Comparison of ENCODE assay signal across 15 cellular contexts in the genomic region with DNA sequence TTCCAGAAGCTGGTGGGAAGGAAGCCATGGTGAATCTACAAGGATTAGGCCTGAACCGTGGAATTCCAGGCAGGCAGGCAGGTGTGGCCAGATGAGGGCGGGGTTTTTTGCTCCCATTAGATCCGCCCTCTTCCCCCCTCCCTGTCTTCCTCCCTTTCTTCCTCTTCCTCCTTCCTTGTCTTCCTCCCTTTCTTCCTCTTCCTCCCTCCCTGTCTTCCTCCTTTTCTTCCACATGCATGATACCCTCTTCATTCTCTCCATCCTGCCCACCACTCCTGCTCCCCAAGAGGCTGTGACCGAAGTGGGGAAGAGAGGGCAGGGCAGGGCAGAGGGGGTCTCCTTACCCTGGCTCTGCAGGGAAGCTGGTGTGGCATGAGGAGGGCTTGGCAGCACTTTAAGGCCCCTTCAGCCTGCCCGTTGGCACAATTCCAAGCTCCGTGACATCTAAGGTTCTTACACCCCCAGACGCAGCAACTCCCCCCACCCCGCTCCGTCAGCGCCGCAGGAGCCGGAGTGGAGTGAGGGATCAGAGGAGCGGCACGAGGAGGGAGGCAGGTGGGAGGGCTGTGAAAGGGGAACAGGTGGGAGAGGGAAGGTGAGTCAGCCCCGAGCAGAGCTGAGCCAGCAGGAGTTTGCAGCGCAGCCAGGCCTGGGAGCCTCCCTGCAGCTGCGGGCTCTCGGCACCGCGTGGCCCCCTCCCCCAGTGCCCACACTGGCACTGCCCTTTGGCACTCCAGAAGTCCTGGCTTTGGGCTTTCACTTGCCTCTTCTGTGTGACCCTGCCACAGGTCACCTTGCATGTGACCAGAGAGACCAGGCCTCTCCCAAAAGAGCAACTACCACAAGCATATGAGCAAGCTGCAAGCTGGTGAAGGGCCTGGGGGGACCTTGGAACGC. TPM values are rescaled to one million over a fixed set of nuclear protein-coding genes. Genes with fewer than 3 reads are reported as not detected.
DNase-seq lines count a peak whose midpoint lies in the region; ATAC-seq, FAIRE-seq and TF ChIP-seq lines count a peak whose summit lies in the region.
"Had no signal": no experiment of that assay in that cellular context is flagged by ENCODE, and none has a peak within 500 bp of the region (broad histone marks: within the 10 kb centered on the region; RNA-seq: fewer than 3 reads in every experiment).

No MANE protein-coding gene starts in this region.

- no peaks in the 10 kb centered on the region for H3K27me3 Mint-ChIP-seq in WTC11 (ENCODE audit: low read depth)
- no peaks in the 10 kb centered on the region for H3K27me3 Mint-ChIP-seq in activated CD8-positive, alpha-beta memory T cell treated with anti-CD3 and anti-CD28 coated beads, Interleukin-2, amount 10 ng/mL, durations not matched to agents 7 days and 5 days
- H3K27me3 Mint-ChIP-seq in activated T-cell treated with anti-CD3 and anti-CD28 coated beads, Interleukin-2, amount 50 U/mL, for 4 hours (ENCODE audit: low read depth): no peaks in the 10 kb centered on the region

- no peaks in the 10 kb centered on the region for H3K9me3 Mint-ChIP-seq in WTC11
- H3K9me3 Mint-ChIP-seq in activated CD8-positive, alpha-beta memory T cell treated with anti-CD3 and anti-CD28 coated beads, Interleukin-2, amount 10 ng/mL, durations not matched to agents 7 days and 5 days (ENCODE audit: low read depth): no peaks in the 10 kb centered on the region
- no peaks in the 10 kb centered on the region for H3K9me3 Mint-ChIP-seq in activated T-cell treated with anti-CD3 and anti-CD28 coated beads, Interleukin-2, amount 50 U/mL, for 4 hours

- peaks cover 24% of the 10 kb centered on the region for H3K4me1 Mint-ChIP-seq in WTC11
- no peaks in the 10 kb centered on the region for H3K4me1 Mint-ChIP-seq in activated CD8-positive, alpha-beta memory T cell treated with anti-CD3 and anti-CD28 coated beads, Interleukin-2, amount 10 ng/mL, durations not matched to agents 7 days and 5 days
- H3K4me1 Mint-ChIP-seq in activated T-cell treated with anti-CD3 and anti-CD28 coated beads, Interleukin-2, amount 50 U/mL, for 4 hours (ENCODE audit: low read depth): no peaks in the 10 kb centered on the region

- no peaks in the 10 kb centered on the region for H3K27me3 ChIP-seq in left ventricle myocardium inferior (ENCODE audit: low read depth)
- H3K27me3 ChIP-seq: breast epithelium had no signal

- H3K36me3 ChIP-seq in left ventricle myocardium inferior: peaks cover 7% of the 10 kb centered on the region
- H3K36me3 ChIP-seq: breast epithelium had no signal

- no peaks in the 10 kb centered on the region for H3K9me3 ChIP-seq in left ventricle myocardium inferior (replicated peaks)
- H3K9me3 ChIP-seq: breast epithelium had no signal

- ATAC-seq in WTC11: peak; percentile 63
- no peak for ATAC-seq in activated CD8-positive, alpha-beta memory T cell treated with anti-CD3 and anti-CD28 coated beads, Interleukin-2, amount 10 ng/mL, durations not matched to agents 7 days and 5 days
- ATAC-seq in activated T-cell treated with anti-CD3 and anti-CD28 coated beads, Interleukin-2, amount 50 U/mL, for 4 hours: no peak
- ATAC-seq in GM18867 (IDR thresholded peaks at IDR 0.05; ENCODE audit: unreplicated experiment): no peak

- peak overlapping the region; percentile 19; the same call in 1 of the 2 replicates for H3K27ac Mint-ChIP-seq in WTC11
- no peak overlapping the region for H3K27ac Mint-ChIP-seq in activated CD8-positive, alpha-beta memory T cell treated with anti-CD3 and anti-CD28 coated beads, Interleukin-2, amount 10 ng/mL, durations not matched to agents 7 days and 5 days

- H3K36me3 Mint-ChIP-seq in WTC11: no peaks in the 10 kb centered on the region
- H3K36me3 Mint-ChIP-seq in activated CD8-positive, alpha-beta memory T cell treated with anti-CD3 and anti-CD28 coated beads, Interleukin-2, amount 10 ng/mL, durations not matched to agents 7 days and 5 days: no peaks in the 10 kb centered on the region
- no peaks in the 10 kb centered on the region for H3K36me3 Mint-ChIP-seq in activated T-cell treated with anti-CD3 and anti-CD28 coated beads, Interleukin-2, amount 50 U/mL, for 4 hours (ENCODE audit: insufficient read depth)

- POLR2A ChIA-PET in WTC11 (lab: Charles Lee): no interaction called here

- TF ChIP-seq CTCF in left ventricle myocardium inferior (IDR thresholded peaks at IDR 0.05; ENCODE audit: borderline replicate concordance) (no peak), WTC11 (IDR thresholded peaks at IDR 0.05) (no peak)

- H3K27ac ChIP-seq in left ventricle myocardium inferior (replicated peaks): peak overlapping the region; percentile 55
- H3K27ac ChIP-seq: SK-N-MC had no signal

- DNase-seq in left ventricle myocardium inferior: no peak
- no peak for DNase-seq in cardiac septum (ENCODE audit: low spot score)
- DNase-seq in WTC11 (ENCODE audit: low spot score): no peak
- DNase-seq in left kidney (ENCODE audit: low read depth, low spot score): peak; percentile 85
- DNase-seq in urothelium cell line (ENCODE audit: low spot score): no peak
- DNase-seq in activated CD8-positive, alpha-beta memory T cell treated with anti-CD3 and anti-CD28 coated beads, Interleukin-2, amount 10 ng/mL, durations not matched to agents 7 days and 5 days: no peak
- DNase-seq in activated T-cell treated with anti-CD3 and anti-CD28 coated beads, Interleukin-2, amount 50 U/mL, for 4 hours: no peak
- DNase-seq: activated CD4-positive, alpha-beta T cell treated with anti-CD3 and anti-CD28 coated beads for 4 hours; EL; Karpas-422; NCI-H526 treated with DMSO at 0.1 percent for 48 hours had no signal

- no peak overlapping the region for H3K4me3 ChIP-seq in left ventricle myocardium inferior
- H3K4me3 ChIP-seq: breast epithelium, SK-N-MC had no signal

- H3K4me3 Mint-ChIP-seq in WTC11: no peak overlapping the region
- no peak overlapping the region for H3K4me3 Mint-ChIP-seq in activated CD8-positive, alpha-beta memory T cell treated with anti-CD3 and anti-CD28 coated beads, Interleukin-2, amount 10 ng/mL, durations not matched to agents 7 days and 5 days
- H3K4me3 Mint-ChIP-seq in activated T-cell treated with anti-CD3 and anti-CD28 coated beads, Interleukin-2, amount 50 U/mL, for 4 hours: no peak overlapping the region

- H3K4me1 ChIP-seq in left ventricle myocardium inferior: peaks cover 11% of the 10 kb centered on the region
- H3K4me1 ChIP-seq: breast epithelium had no signal

- CTCF ChIA-PET in WTC11 (lab: Charles Lee): interaction anchor here (0.6 to 3.8 kb wide), 3 partner anchors 9 to 1175 kb away, joined by 3 to 30 read pairs (median 22); no protein-coding TSS in a partner anchor
- CTCF ChIA-PET in activated CD8-positive, alpha-beta memory T cell treated with anti-CD3 and anti-CD28 coated beads, Interleukin-2, amount 10 ng/mL, durations not matched to agents 7 days and 5 days (lab: Charles Lee): interaction anchor here (0.8 kb wide), 1 partner anchor 375 kb away, joined by 3 read pairs; no protein-coding TSS in a partner anchor

- intact Hi-C loops in left ventricle myocardium inferior (cut with micrococcal nuclease) (no loop called here), cardiac septum (cut with DNase I) (no loop called here)

- peak; percentile 37 for FAIRE-seq in urothelium cell line (lab: Jason Lieb, UNC)
- FAIRE-seq: GM18507 had no signal

TF ChIP-seq in WTC11, 78 proteins besides CTCF, POLR2A, EP300 and RAD21 (continues in another document):
- TF ChIP-seq PRDM15 (CRISPR knock-in tag; IDR thresholded peaks at IDR 0.05) (peak; percentile 58; the same call in 1 of the 2 replicates), USF1 (CRISPR knock-in tag; IDR thresholded peaks at IDR 0.05) (no peak)

RNA-seq across cellular contexts. Expression of gene KCNJ4, which starts 32.1 kb away (rescaled TPM):
- total RNA-seq in left ventricle myocardium inferior (45.7 TPM), cardiac septum (67.8 TPM), WTC11 (2021) (3.1 to 3.3 TPM (median 3.2 TPM) in 3 replicates)
- total RNA-seq in activated CD8-positive, alpha-beta memory T cell treated with anti-CD3 and anti-CD28 coated beads, Interleukin-2, amount 10 ng/mL, durations not matched to agents 7 days and 5 days: not detected
- not detected for total RNA-seq in activated T-cell treated with anti-CD3 and anti-CD28 coated beads, Interleukin-2, amount 50 U/mL, for 4 hours
- total RNA-seq: breast epithelium had no signal

RNA-seq across cellular contexts. Expression of gene KDELR3, which starts 45.0 kb away (rescaled TPM):
- total RNA-seq in left ventricle myocardium inferior: 6.0 TPM
- 18.2 TPM for total RNA-seq in cardiac septum
- 5.7 to 10.3 TPM (median 7.7 TPM) in 3 replicates for total RNA-seq in WTC11 (2021)
- 1 to 10 TPM in 1 of 2 experiments, under 1 TPM in 1; 0.23 to 1.2 TPM for total RNA-seq in activated CD8-positive, alpha-beta memory T cell treated with anti-CD3 and anti-CD28 coated beads, Interleukin-2, amount 10 ng/mL, durations not matched to agents 7 days and 5 days
- total RNA-seq in activated T-cell treated with anti-CD3 and anti-CD28 coated beads, Interleukin-2, amount 50 U/mL, for 4 hours: under 1 TPM in 2 of 3 donors, not detected in 1; 0.21 to 0.35 TPM

Comparison
In these comparisons a context has a peak if more than half of its experiments do, and no peak if none do; other contexts are left out.
1. RNA of gene KCNJ4, which starts 32.1 kb away (total RNA-seq): 67.8 TPM in cardiac septum (single experiment) and 45.7 TPM in left ventricle myocardium inferior (single experiment); 3.1 to 3.3 TPM in WTC11, not detected in activated CD8-positive, alpha-beta memory T cell treated with anti-CD3 and anti-CD28 coated beads, Interleukin-2, amount 10 ng/mL, durations not matched to agents 7 days and 5 days and not detected in activated T-cell treated with anti-CD3 and anti-CD28 coated beads, Interleukin-2, amount 50 U/mL, for 4 hours; every median in the first group is over 10 times any median in the second.